In genomic region chr1:183622013-183622412, GRCh38 we compare ENCODE assay signal across 31 cellular contexts. TPM values are rescaled to one million over a fixed set of nuclear protein-coding genes. Genes with fewer than 3 reads are reported as not detected.
DNase-seq lines count a peak whose midpoint lies in the region; ATAC-seq and TF ChIP-seq lines count a peak whose summit lies in the region.
"Had no signal": no experiment of that assay in that cellular context is flagged by ENCODE, and none has a peak within 500 bp of the region (broad histone marks: within the 10 kb centered on the region; RNA-seq: fewer than 3 reads in every experiment).

No MANE protein-coding gene starts in this region.

- peak overlapping the region; percentile 46 for H3K27ac ChIP-seq in hepatocyte
- H3K27ac ChIP-seq: prostate gland, SJCRH30, thyroid gland, VCaP had no signal

- no peaks in the 10 kb centered on the region for H3K9me2 ChIP-seq in hepatocyte (replicated peaks; ENCODE audit: insufficient read depth)

- peaks cover 6% of the 10 kb centered on the region for H3K36me3 Mint-ChIP-seq in T-helper 17 cell (ENCODE audit: low read depth)
- peaks cover 34% of the 10 kb centered on the region for H3K36me3 Mint-ChIP-seq in activated T-helper 2 cell treated with anti-CD3 and anti-CD28 coated beads, Interferon-gamma antibody, Interleukin-2, Interleukin-4, amounts not matched to agents 10 μg/mL and 5 μg/mL and 100 μg/mL, durations not matched to agents 14 hours and 24 hours and 36 hours (ENCODE audit: low read depth)

- peaks cover 3% of the 10 kb centered on the region for H3K4me1 ChIP-seq in hepatocyte (ENCODE audit: insufficient read depth)
- H3K4me1 ChIP-seq: SJCRH30 had no signal

- H3K27me3 Mint-ChIP-seq in T-helper 17 cell: no peaks in the 10 kb centered on the region
- no peaks in the 10 kb centered on the region for H3K27me3 Mint-ChIP-seq in activated T-helper 2 cell treated with anti-CD3 and anti-CD28 coated beads, Interferon-gamma antibody, Interleukin-2, Interleukin-4, amounts not matched to agents 10 μg/mL and 5 μg/mL and 100 μg/mL, durations not matched to agents 14 hours and 24 hours and 36 hours (ENCODE audit: low read depth)
- H3K27me3 Mint-ChIP-seq: activated CD4-positive, alpha-beta T cell treated with anti-CD3 and anti-CD28 coated beads, Interleukin-2, amount 10 ng/mL, durations not matched to agents 24 days and 14 days; activated naive CD8-positive, alpha-beta T cell treated with anti-CD3 and anti-CD28 coated beads, Interleukin-2, amount 10 ng/mL, durations not matched to agents 7 days and 5 days; CD8-positive, alpha-beta memory T cell; stimulated activated naive CD8-positive, alpha-beta T cell treated with anti-CD3 and anti-CD28 coated beads, Interleukin-15, amount 100 ng/mL, for 72 hours had no signal

- no peak for TF ChIP-seq CTCF in hepatocyte (IDR thresholded peaks at IDR 0.05; ENCODE audit: poor library complexity)

- H3K9me3 Mint-ChIP-seq in activated T-helper 2 cell treated with anti-CD3 and anti-CD28 coated beads, Interferon-gamma antibody, Interleukin-2, Interleukin-4, amounts not matched to agents 10 μg/mL and 5 μg/mL and 100 μg/mL, durations not matched to agents 14 hours and 24 hours and 36 hours: no peaks in the 10 kb centered on the region
- H3K9me3 Mint-ChIP-seq: activated CD4-positive, alpha-beta T cell treated with anti-CD3 and anti-CD28 coated beads, Interleukin-2, amount 10 ng/mL, durations not matched to agents 24 days and 14 days; activated naive CD8-positive, alpha-beta T cell treated with anti-CD3 and anti-CD28 coated beads, Interleukin-2, amount 10 ng/mL, durations not matched to agents 7 days and 5 days; activated T-helper 1 cell treated with anti-CD3 and anti-CD28 coated beads, Interleukin-12 subunit alpha, Interleukin-12 subunit beta, Interleukin-2, Interleukin-4 antibody, amounts not matched to agents 30 ng/mL and 10 ng/mL and 1 ng/mL, durations not matched to agents 14 hours and 24 hours and 36 hours; CD8-positive, alpha-beta memory T cell; stimulated activated naive CD8-positive, alpha-beta T cell treated with anti-CD3 and anti-CD28 coated beads, Interleukin-15, amount 100 ng/mL, for 72 hours had no signal

- no peaks in the 10 kb centered on the region for H3K36me3 ChIP-seq in hepatocyte (replicated peaks; ENCODE audit: insufficient read depth, low read depth)
- H3K36me3 ChIP-seq: prostate gland, SJCRH30, thyroid gland had no signal

- no peaks in the 10 kb centered on the region for H3K79me2 ChIP-seq in hepatocyte

- intact Hi-C loops in activated T-helper 2 cell treated with anti-CD3 and anti-CD28 coated beads, Interferon-gamma antibody, Interleukin-2, Interleukin-4, amounts not matched to agents 10 μg/mL and 5 μg/mL and 100 μg/mL, durations not matched to agents 14 hours and 24 hours and 36 hours (cut with micrococcal nuclease): loop anchor here (2.0 to 10.0 kb wide), 2 partner anchors 31 to 337 kb away; partner anchors contain the start of gene NCF2

- DNase-seq in CD1c-positive myeloid dendritic cell (ENCODE audit: extremely low spot score) (peak; percentile 28), KBM-7 (peak; percentile 22), T-helper 17 cell (no peak), hepatocyte (ENCODE audit: low spot score) (no peak), H4 (ENCODE audit: low spot score) (no peak), NCI-H526 (lab: John Stamatoyannopoulos, UW) (no peak), DMS 273 treated with DMSO at 0.1 percent for 48 hours (lab: John Stamatoyannopoulos, UW) (no peak)
- no peak for DNase-seq in activated T-helper 2 cell treated with anti-CD3 and anti-CD28 coated beads, Interferon-gamma antibody, Interleukin-2, Interleukin-4, amounts not matched to agents 10 μg/mL and 5 μg/mL and 100 μg/mL, durations not matched to agents 14 hours and 24 hours and 36 hours (ENCODE audit: low spot score)
- DNase-seq: activated CD4-positive, alpha-beta T cell treated with anti-CD3 and anti-CD28 coated beads, Interleukin-2, amount 10 ng/mL, durations not matched to agents 24 days and 14 days; activated naive CD8-positive, alpha-beta T cell treated with anti-CD3 and anti-CD28 coated beads, Interleukin-2, amount 10 ng/mL, durations not matched to agents 7 days and 5 days; CD8-positive, alpha-beta memory T cell; cerebellar nuclear complex; DMS153; effector CD4-positive, alpha-beta T cell; erythroblast; heart right ventricle; left cardiac atrium; mammary epithelial cell; MG63; NCI-H1694; NCI-H526 treated with DMSO at 0.1 percent for 48 hours; sigmoid colon; SJCRH30; stimulated activated CD4-positive, alpha-beta T cell treated with anti-CD3 and anti-CD28 coated beads, Interleukin-15, amount 100 ng/mL, for 24 hours; stimulated activated naive CD8-positive, alpha-beta T cell treated with anti-CD3 and anti-CD28 coated beads, Interleukin-15, amount 100 ng/mL, for 72 hours; thyroid gland had no signal

- no peaks in the 10 kb centered on the region for H4K20me1 ChIP-seq in hepatocyte (ENCODE audit: insufficient read depth, poor library complexity, severe bottlenecking)

- WGBS in hepatocyte (ENCODE audit: low lambda C conversion rate, missing lambda C conversion rate): 88% methylated on average over 1 of the region's 1 CpG

- peak overlapping the region; percentile 75 for H3K27ac Mint-ChIP-seq in T-helper 17 cell
- H3K27ac Mint-ChIP-seq in activated T-helper 2 cell treated with anti-CD3 and anti-CD28 coated beads, Interferon-gamma antibody, Interleukin-2, Interleukin-4, amounts not matched to agents 10 μg/mL and 5 μg/mL and 100 μg/mL, durations not matched to agents 14 hours and 24 hours and 36 hours: no peak overlapping the region
- H3K27ac Mint-ChIP-seq: activated CD4-positive, alpha-beta T cell treated with anti-CD3 and anti-CD28 coated beads, Interleukin-2, amount 10 ng/mL, durations not matched to agents 24 days and 14 days; activated naive CD8-positive, alpha-beta T cell treated with anti-CD3 and anti-CD28 coated beads, Interleukin-2, amount 10 ng/mL, durations not matched to agents 7 days and 5 days; activated T-helper 1 cell treated with anti-CD3 and anti-CD28 coated beads, Interleukin-12 subunit alpha, Interleukin-12 subunit beta, Interleukin-2, Interleukin-4 antibody, amounts not matched to agents 30 ng/mL and 10 ng/mL and 1 ng/mL, durations not matched to agents 14 hours and 24 hours and 36 hours had no signal

- H3K4me3 Mint-ChIP-seq in T-helper 17 cell: no peak overlapping the region
- no peak overlapping the region for H3K4me3 Mint-ChIP-seq in activated T-helper 2 cell treated with anti-CD3 and anti-CD28 coated beads, Interferon-gamma antibody, Interleukin-2, Interleukin-4, amounts not matched to agents 10 μg/mL and 5 μg/mL and 100 μg/mL, durations not matched to agents 14 hours and 24 hours and 36 hours (ENCODE audit: low read depth)
- H3K4me3 Mint-ChIP-seq: activated CD4-positive, alpha-beta T cell treated with anti-CD3 and anti-CD28 coated beads, Interleukin-2, amount 10 ng/mL, durations not matched to agents 24 days and 14 days; activated naive CD8-positive, alpha-beta T cell treated with anti-CD3 and anti-CD28 coated beads, Interleukin-2, amount 10 ng/mL, durations not matched to agents 7 days and 5 days; activated T-helper 1 cell treated with anti-CD3 and anti-CD28 coated beads, Interleukin-12 subunit alpha, Interleukin-12 subunit beta, Interleukin-2, Interleukin-4 antibody, amounts not matched to agents 30 ng/mL and 10 ng/mL and 1 ng/mL, durations not matched to agents 14 hours and 24 hours and 36 hours; CD8-positive, alpha-beta memory T cell; stimulated activated naive CD8-positive, alpha-beta T cell treated with anti-CD3 and anti-CD28 coated beads, Interleukin-15, amount 100 ng/mL, for 72 hours had no signal

- H3K4me2 ChIP-seq in hepatocyte: no peak overlapping the region

- peaks cover 11% of the 10 kb centered on the region for H3K4me1 Mint-ChIP-seq in T-helper 17 cell
- peaks cover 15% of the 10 kb centered on the region for H3K4me1 Mint-ChIP-seq in activated T-helper 2 cell treated with anti-CD3 and anti-CD28 coated beads, Interferon-gamma antibody, Interleukin-2, Interleukin-4, amounts not matched to agents 10 μg/mL and 5 μg/mL and 100 μg/mL, durations not matched to agents 14 hours and 24 hours and 36 hours (ENCODE audit: low read depth)

- no peak overlapping the region for H2AFZ ChIP-seq in hepatocyte

- in situ Hi-C loops in KBM-7 (cut with MboI; ENCODE audit: low pct_unique_long_range_greater_than_20kb, low sequenced_read_pairs): no loop called here

- ATAC-seq in T-helper 17 cell: no peak
- ATAC-seq: stimulated activated naive CD8-positive, alpha-beta T cell treated with anti-CD3 and anti-CD28 coated beads, Interleukin-15, amount 100 ng/mL, for 72 hours had no signal

- no peaks in the 10 kb centered on the region for H3K27me3 ChIP-seq in hepatocyte
- H3K27me3 ChIP-seq: heart right ventricle, MG63, sigmoid colon, SJCRH30, thyroid gland had no signal

- H3K9me3 ChIP-seq in T-helper 17 cell (ENCODE audit: control insufficient read depth, low read length, poor library complexity, severe bottlenecking) (no peaks in the 10 kb centered on the region), hepatocyte (ENCODE audit: low read depth) (no peaks in the 10 kb centered on the region)
- H3K9me3 ChIP-seq: heart right ventricle, MG63, prostate gland, sigmoid colon, SJCRH30, thyroid gland had no signal

- H3K4me3 ChIP-seq in hepatocyte: no peak overlapping the region
- H3K4me3 ChIP-seq: heart right ventricle, MG63, prostate gland, sigmoid colon, SJCRH30, thyroid gland had no signal

RNA-seq across cellular contexts. Expression of gene ARPC5, which starts 13.6 kb away (rescaled TPM):
- 10 to 100 TPM; 62.1 to 69.4 TPM for total RNA-seq in T-helper 17 cell
- 144 TPM in 2 replicates for total RNA-seq in hepatocyte
- 183 and 192 TPM in 2 replicates for polyA plus RNA-seq in hepatocyte
- 118 and 158 TPM in 2 replicates for total RNA-seq in H4 (2014; rRNA removed; shearing (Covaris generic))
- 160 and 169 TPM in 2 replicates for total RNA-seq in activated T-helper 2 cell treated with anti-CD3 and anti-CD28 coated beads, Interferon-gamma antibody, Interleukin-2, Interleukin-4, amounts not matched to agents 10 μg/mL and 5 μg/mL and 100 μg/mL, durations not matched to agents 14 hours and 24 hours and 36 hours

RNA-seq across cellular contexts. Expression of gene APOBEC4, which starts 31.1 kb away (rescaled TPM):
- not detected for total RNA-seq in T-helper 17 cell
- 0.37 TPM in 1 of 2 replicates, not detected in the other for total RNA-seq in hepatocyte
- not detected in 2 replicates for polyA plus RNA-seq in hepatocyte
- not detected in 2 replicates for total RNA-seq in H4 (2014; rRNA removed; shearing (Covaris generic))
- total RNA-seq in activated T-helper 2 cell treated with anti-CD3 and anti-CD28 coated beads, Interferon-gamma antibody, Interleukin-2, Interleukin-4, amounts not matched to agents 10 μg/mL and 5 μg/mL and 100 μg/mL, durations not matched to agents 14 hours and 24 hours and 36 hours: not detected in 2 replicates
- total RNA-seq: activated CD4-positive, alpha-beta T cell treated with anti-CD3 and anti-CD28 coated beads, Interleukin-2, amount 10 ng/mL, durations not matched to agents 24 days and 14 days; activated naive CD8-positive, alpha-beta T cell treated with anti-CD3 and anti-CD28 coated beads, Interleukin-2, amount 10 ng/mL, durations not matched to agents 7 days and 5 days; activated T-helper 1 cell treated with anti-CD3 and anti-CD28 coated beads, Interleukin-12 subunit alpha, Interleukin-12 subunit beta, Interleukin-2, Interleukin-4 antibody, amounts not matched to agents 30 ng/mL and 10 ng/mL and 1 ng/mL, durations not matched to agents 14 hours and 24 hours and 36 hours; CD8-positive, alpha-beta memory T cell; fibroblast of villous mesenchyme; heart right ventricle; left cardiac atrium; mammary epithelial cell; sigmoid colon; SJCRH30; T-helper 1 cell treated with Interleukin-12 subunit alpha and Interleukin-12 subunit beta and Interleukin-4 antibody, amounts not matched to agents 30 ng/mL and 1 ng/mL, for 36 hours; thyroid gland had no signal
- polyA plus RNA-seq: CD8-positive, alpha-beta memory T cell; heart right ventricle; mammary epithelial cell had no signal

RNA-seq across cellular contexts. Expression of gene NCF2, which starts 31.8 kb away (rescaled TPM):
- total RNA-seq in T-helper 17 cell: 10 to 100 TPM in 1 of 2 donors, 1 to 10 TPM in 1; 2.7 to 14.7 TPM
- total RNA-seq in hepatocyte: 2.4 and 13.7 TPM in 2 replicates
- 0.52 and 3.1 TPM in 2 replicates for polyA plus RNA-seq in hepatocyte
- total RNA-seq in H4 (2014; rRNA removed; shearing (Covaris generic)): 4.1 and 10.2 TPM in 2 replicates
- 2.2 and 2.6 TPM in 2 replicates for total RNA-seq in activated T-helper 2 cell treated with anti-CD3 and anti-CD28 coated beads, Interferon-gamma antibody, Interleukin-2, Interleukin-4, amounts not matched to agents 10 μg/mL and 5 μg/mL and 100 μg/mL, durations not matched to agents 14 hours and 24 hours and 36 hours
- total RNA-seq: fibroblast of villous mesenchyme had no signal

Comparison
In these comparisons a context has a peak if more than half of its experiments do, and no peak if none do; other contexts are left out.
1. DNase-seq: peak in CD1c-positive myeloid dendritic cell (single experiment) and KBM-7 (single experiment); none in T-helper 17 cell (0 of 3), hepatocyte (single experiment), H4 (single experiment), activated T-helper 2 cell treated with anti-CD3 and anti-CD28 coated beads, Interferon-gamma antibody, Interleukin-2, Interleukin-4, amounts not matched to agents 10 μg/mL and 5 μg/mL and 100 μg/mL, durations not matched to agents 14 hours and 24 hours and 36 hours (single experiment), NCI-H526 (0 of 2) and DMS 273 treated with DMSO at 0.1 percent for 48 hours (single experiment).